ENCODE assay signal across 9 cellular contexts in genomic region chr3:134291300-134292254, GRCh38. TPM values are rescaled to one million over a fixed set of nuclear protein-coding genes. Genes with fewer than 3 reads are reported as not detected.
DNase-seq lines count a peak whose midpoint lies in the region; ATAC-seq, FAIRE-seq and TF ChIP-seq lines count a peak whose summit lies in the region.
"Had no signal": no experiment of that assay in that cellular context is flagged by ENCODE, and none has a peak within 500 bp of the region (broad histone marks: within the 10 kb centered on the region; RNA-seq: fewer than 3 reads in every experiment).

No MANE protein-coding gene starts in this region.

- H3K79me2 ChIP-seq in mesendoderm (ENCODE audit: control insufficient read depth, insufficient read depth, low read length): no peaks in the 10 kb centered on the region

- ATAC-seq in Right ventricle myocardium inferior (peak; percentile 91), aorta (ENCODE audit: low FRiP score) (peak; percentile 69), GM21786 (IDR thresholded peaks at IDR 0.05; ENCODE audit: unreplicated experiment) (no peak)

- H4K5ac ChIP-seq in mesendoderm (ENCODE audit: low read length): no peak overlapping the region

- intact Hi-C loops in Right ventricle myocardium inferior (cut with DNase I): no loop called here
- intact Hi-C loops in cardiac septum (cut with DNase I): no loop called here
- intact Hi-C loops in aorta (cut with DNase I): no loop called here

- no peak overlapping the region for H3K27ac ChIP-seq in mesendoderm (ENCODE audit: low read depth, low read length)
- peak overlapping the region in 1 of 2 donors; percentile 62 for H3K27ac ChIP-seq in aorta (ENCODE audit: low read depth in 1 of 2, low read length in 2 of 2)

- H3K4me1 ChIP-seq in mesendoderm (ENCODE audit: control insufficient read depth, low read depth, low read length) (no peaks in the 10 kb centered on the region), aorta (ENCODE audit: control insufficient read depth in 1 of 2, insufficient read depth in 2 of 2, low read length in 2 of 2) (no peaks in the 10 kb centered on the region)

- DNase-seq in Right ventricle myocardium inferior (ENCODE audit: missing footprints) (peak; percentile 90), cardiac septum (ENCODE audit: low spot score) (no peak), choroid plexus epithelial cell (ENCODE audit: low read depth) (peak; percentile 96), mesendoderm (peak; percentile 44), aorta (peak; percentile 77 to 84), RKO (ENCODE audit: low spot score) (no peak), GM19239 (ENCODE audit: insufficient read length, low spot score) (no peak)
- DNase-seq: activated CD8-positive, alpha-beta memory T cell treated with anti-CD3 and anti-CD28 coated beads, Interleukin-2, amount 50 U/mL, for 48 hours had no signal

- no peak overlapping the region for H2AK5ac ChIP-seq in mesendoderm (ENCODE audit: low read length)

- H3K4ac ChIP-seq in mesendoderm (ENCODE audit: low read depth, low read length): no peak overlapping the region

- no peak for FAIRE-seq in GM19239 (lab: Jason Lieb, UNC)

- WGBS in mesendoderm (ENCODE audit: extremely low coverage, insufficient coverage, low lambda C conversion rate): no CpG with 5 or more reads among the region's 4 CpGs
- 17 to 20% methylated on average over 4 of the region's 4 CpGs for WGBS in aorta, 2 donors

- no peak overlapping the region for H3K9ac ChIP-seq in mesendoderm (ENCODE audit: low read length)

- H3K23ac ChIP-seq in mesendoderm (ENCODE audit: low read length): no peak overlapping the region

- H3K18ac ChIP-seq in mesendoderm (ENCODE audit: low read length): no peak overlapping the region

- H3K4me2 ChIP-seq in mesendoderm (ENCODE audit: low read length): no peak overlapping the region

- H3K36me3 ChIP-seq in mesendoderm (ENCODE audit: control insufficient read depth, insufficient read depth, low read length) (no peaks in the 10 kb centered on the region), aorta (ENCODE audit: control insufficient read depth in 1 of 2, insufficient read depth in 2 of 2, low read length in 1 of 2) (no peaks in the 10 kb centered on the region)

- H3K4me3 ChIP-seq in choroid plexus epithelial cell (ENCODE audit: low read depth, low read length): no peak overlapping the region
- H3K4me3 ChIP-seq in mesendoderm (ENCODE audit: low read length): no peak overlapping the region
- no peak overlapping the region for H3K4me3 ChIP-seq in aorta (ENCODE audit: low read length in 2 of 2)

- peak overlapping the region; percentile 7 for H3K56ac ChIP-seq in mesendoderm (ENCODE audit: low read length)

- no peak overlapping the region for H4K8ac ChIP-seq in mesendoderm (ENCODE audit: low read depth, low read length)

- TF ChIP-seq CTCF in choroid plexus epithelial cell (conservative IDR thresholded peaks at IDR 0.05; ENCODE audit: low read depth, low read length): no peak

- no peaks in the 10 kb centered on the region for H3K79me1 ChIP-seq in mesendoderm (ENCODE audit: low read length)

- no peak overlapping the region for H2BK5ac ChIP-seq in mesendoderm (ENCODE audit: low read length)

- no peaks in the 10 kb centered on the region for H3K9me3 ChIP-seq in aorta (ENCODE audit: control insufficient read depth, low read length)

- H3K27me3 ChIP-seq in mesendoderm (ENCODE audit: insufficient read depth, low read length, poor library complexity) (no peaks in the 10 kb centered on the region), aorta (ENCODE audit: control insufficient read depth in 1 of 2, insufficient read depth in 2 of 2, low read length in 1 of 2) (no peaks in the 10 kb centered on the region)

- no peak overlapping the region for H2BK15ac ChIP-seq in mesendoderm (replicated peaks; ENCODE audit: low read depth)

- peak overlapping the region; percentile 76 for H2BK120ac ChIP-seq in mesendoderm (ENCODE audit: low read depth, low read length)

RNA-seq across cellular contexts. Expression of gene RYK, which starts 40.9 kb away (rescaled TPM):
- total RNA-seq in Right ventricle myocardium inferior (40.6 TPM), cardiac septum (44.2 TPM), aorta (10 to 100 TPM; 71.8 to 73.5 TPM)
- polyA plus RNA-seq in mesendoderm (2013, experiment 1 of 2): 87.5 TPM
- polyA plus RNA-seq in mesendoderm (2013, experiment 2 of 2): 87.1 TPM
- 10 to 100 TPM; 35.9 to 48.9 TPM for polyA plus RNA-seq in aorta

Comparison
In these comparisons a context has a peak if more than half of its experiments do, and no peak if none do; other contexts are left out.
1. DNase-seq: peak in Right ventricle myocardium inferior (single experiment), choroid plexus epithelial cell (single experiment), mesendoderm (single experiment) and aorta (2 of 2); none in cardiac septum (single experiment), RKO (single experiment) and GM19239 (single experiment).